2 cellular contexts compared by ENCODE assay signal in the genomic region with DNA sequence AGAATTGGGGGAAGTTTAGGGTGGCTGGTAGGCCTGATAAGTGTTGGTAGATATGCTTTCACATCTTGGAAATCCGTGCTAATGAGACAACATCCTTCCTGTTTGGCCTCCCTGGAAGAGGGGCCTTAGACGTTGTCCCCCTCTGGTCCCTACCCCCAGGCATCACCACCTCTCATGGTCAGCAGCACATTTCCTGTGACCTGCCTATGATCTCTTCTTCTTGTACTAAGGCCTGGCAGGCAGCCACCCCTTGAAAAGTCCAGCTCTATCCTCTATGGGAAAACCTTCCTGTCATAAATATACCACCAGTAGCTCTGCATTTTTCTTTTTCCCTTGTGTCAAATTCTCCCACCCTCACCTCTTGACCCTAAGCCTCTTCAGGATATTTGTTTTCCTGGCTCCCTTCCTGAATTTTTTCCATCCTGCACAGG.
TF ChIP-seq lines count a peak whose summit lies in the region.

No MANE protein-coding gene starts in this region.

TF ChIP-seq in liver, 16 proteins besides CTCF, POLR2A, EP300 and RAD21 (continued from another document):
- TF ChIP-seq, protein P1, sequence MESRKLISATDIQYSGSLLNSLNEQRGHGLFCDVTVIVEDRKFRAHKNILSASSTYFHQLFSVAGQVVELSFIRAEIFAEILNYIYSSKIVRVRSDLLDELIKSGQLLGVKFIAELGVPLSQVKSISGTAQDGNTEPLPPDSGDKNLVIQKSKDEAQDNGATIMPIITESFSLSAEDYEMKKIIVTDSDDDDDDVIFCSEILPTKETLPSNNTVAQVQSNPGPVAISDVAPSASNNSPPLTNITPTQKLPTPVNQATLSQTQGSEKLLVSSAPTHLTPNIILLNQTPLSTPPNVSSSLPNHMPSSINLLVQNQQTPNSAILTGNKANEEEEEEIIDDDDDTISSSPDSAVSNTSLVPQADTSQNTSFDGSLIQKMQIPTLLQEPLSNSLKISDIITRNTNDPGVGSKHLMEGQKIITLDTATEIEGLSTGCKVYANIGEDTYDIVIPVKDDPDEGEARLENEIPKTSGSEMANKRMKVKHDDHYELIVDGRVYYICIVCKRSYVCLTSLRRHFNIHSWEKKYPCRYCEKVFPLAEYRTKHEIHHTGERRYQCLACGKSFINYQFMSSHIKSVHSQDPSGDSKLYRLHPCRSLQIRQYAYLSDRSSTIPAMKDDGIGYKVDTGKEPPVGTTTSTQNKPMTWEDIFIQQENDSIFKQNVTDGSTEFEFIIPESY (IDR thresholded peaks at IDR 0.05) = no peak
- TF ChIP-seq, protein P2, sequence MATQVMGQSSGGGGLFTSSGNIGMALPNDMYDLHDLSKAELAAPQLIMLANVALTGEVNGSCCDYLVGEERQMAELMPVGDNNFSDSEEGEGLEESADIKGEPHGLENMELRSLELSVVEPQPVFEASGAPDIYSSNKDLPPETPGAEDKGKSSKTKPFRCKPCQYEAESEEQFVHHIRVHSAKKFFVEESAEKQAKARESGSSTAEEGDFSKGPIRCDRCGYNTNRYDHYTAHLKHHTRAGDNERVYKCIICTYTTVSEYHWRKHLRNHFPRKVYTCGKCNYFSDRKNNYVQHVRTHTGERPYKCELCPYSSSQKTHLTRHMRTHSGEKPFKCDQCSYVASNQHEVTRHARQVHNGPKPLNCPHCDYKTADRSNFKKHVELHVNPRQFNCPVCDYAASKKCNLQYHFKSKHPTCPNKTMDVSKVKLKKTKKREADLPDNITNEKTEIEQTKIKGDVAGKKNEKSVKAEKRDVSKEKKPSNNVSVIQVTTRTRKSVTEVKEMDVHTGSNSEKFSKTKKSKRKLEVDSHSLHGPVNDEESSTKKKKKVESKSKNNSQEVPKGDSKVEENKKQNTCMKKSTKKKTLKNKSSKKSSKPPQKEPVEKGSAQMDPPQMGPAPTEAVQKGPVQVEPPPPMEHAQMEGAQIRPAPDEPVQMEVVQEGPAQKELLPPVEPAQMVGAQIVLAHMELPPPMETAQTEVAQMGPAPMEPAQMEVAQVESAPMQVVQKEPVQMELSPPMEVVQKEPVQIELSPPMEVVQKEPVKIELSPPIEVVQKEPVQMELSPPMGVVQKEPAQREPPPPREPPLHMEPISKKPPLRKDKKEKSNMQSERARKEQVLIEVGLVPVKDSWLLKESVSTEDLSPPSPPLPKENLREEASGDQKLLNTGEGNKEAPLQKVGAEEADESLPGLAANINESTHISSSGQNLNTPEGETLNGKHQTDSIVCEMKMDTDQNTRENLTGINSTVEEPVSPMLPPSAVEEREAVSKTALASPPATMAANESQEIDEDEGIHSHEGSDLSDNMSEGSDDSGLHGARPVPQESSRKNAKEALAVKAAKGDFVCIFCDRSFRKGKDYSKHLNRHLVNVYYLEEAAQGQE (IDR thresholded peaks at IDR 0.05) = peak; percentile 47
- TF ChIP-seq SP1 (IDR thresholded peaks at IDR 0.05) (no peak), GABPA (IDR thresholded peaks at IDR 0.05 in 1 of 2, conservative IDR thresholded peaks at IDR 0.05 in 1 of 2) (no peak), RXRA (IDR thresholded peaks at IDR 0.05) (peak; percentile 58), JUND (IDR thresholded peaks at IDR 0.05) (peak in 1 of 2 donors; percentile 24), HNF4G (IDR thresholded peaks at IDR 0.05) (no peak), TAF1 (conservative IDR thresholded peaks at IDR 0.05) (no peak)

TF ChIP-seq in HepG2, 621 proteins besides CTCF, POLR2A, EP300 and RAD21 (continued from another document):
- TF ChIP-seq, protein P3, sequence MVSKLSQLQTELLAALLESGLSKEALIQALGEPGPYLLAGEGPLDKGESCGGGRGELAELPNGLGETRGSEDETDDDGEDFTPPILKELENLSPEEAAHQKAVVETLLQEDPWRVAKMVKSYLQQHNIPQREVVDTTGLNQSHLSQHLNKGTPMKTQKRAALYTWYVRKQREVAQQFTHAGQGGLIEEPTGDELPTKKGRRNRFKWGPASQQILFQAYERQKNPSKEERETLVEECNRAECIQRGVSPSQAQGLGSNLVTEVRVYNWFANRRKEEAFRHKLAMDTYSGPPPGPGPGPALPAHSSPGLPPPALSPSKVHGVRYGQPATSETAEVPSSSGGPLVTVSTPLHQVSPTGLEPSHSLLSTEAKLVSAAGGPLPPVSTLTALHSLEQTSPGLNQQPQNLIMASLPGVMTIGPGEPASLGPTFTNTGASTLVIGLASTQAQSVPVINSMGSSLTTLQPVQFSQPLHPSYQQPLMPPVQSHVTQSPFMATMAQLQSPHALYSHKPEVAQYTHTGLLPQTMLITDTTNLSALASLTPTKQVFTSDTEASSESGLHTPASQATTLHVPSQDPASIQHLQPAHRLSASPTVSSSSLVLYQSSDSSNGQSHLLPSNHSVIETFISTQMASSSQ (IDR thresholded peaks at IDR 0.05; ENCODE audit: low read depth) = no peak
- TF ChIP-seq, protein P3 (CRISPR knock-in tag; IDR thresholded peaks at IDR 0.05; ENCODE audit: borderline replicate concordance) = no peak
- TF ChIP-seq ATF1 (CRISPR knock-in tag; IDR thresholded peaks at IDR 0.05) = no peak
- no peak for TF ChIP-seq MTA1 (CRISPR knock-in tag; IDR thresholded peaks at IDR 0.05; ENCODE audit: borderline replicate concordance)
- no peak for TF ChIP-seq U2AF2 (IDR thresholded peaks at IDR 0.05; ENCODE audit: low read depth, low read length)
